Comparison of ENCODE assay signal across 31 cellular contexts in genomic region chrX:2397229-2397628, GRCh38.
"Had no signal": no experiment of that assay in that cellular context is flagged by ENCODE, and none has a peak within 500 bp of the region (broad histone marks: within the 10 kb centered on the region; RNA-seq: fewer than 3 reads in every experiment).

No MANE protein-coding gene starts in this region.

- H3K9me3 ChIP-seq: body of pancreas, esophagus muscularis mucosa, heart left ventricle, left ventricle myocardium inferior, psoas muscle, right atrium auricular region, upper lobe of left lung, vagina had no signal

- H3K27ac ChIP-seq: body of pancreas, cardiac muscle cell, esophagus muscularis mucosa, heart left ventricle, left ventricle myocardium inferior, parathyroid adenoma, psoas muscle, right atrium auricular region, upper lobe of left lung, vagina, VCaP had no signal

- H3K4me2 ChIP-seq: smooth muscle cell had no signal

- H3K9ac ChIP-seq: parathyroid adenoma had no signal

- H3K36me3 ChIP-seq: cardiac muscle cell, right atrium auricular region, vagina had no signal

- DNase-seq: activated CD4-positive, alpha-beta memory T cell treated with anti-CD3 and anti-CD28 coated beads for 36 hours; activated CD4-positive, alpha-beta T cell treated with anti-CD3 and anti-CD28 coated beads for 48 hours; activated CD8-positive, alpha-beta memory T cell treated with anti-CD3 and anti-CD28 coated beads, Interleukin-2, amount 50 U/mL, for 4 hours; activated gamma-delta T cell; activated naive CD4-positive, alpha-beta T cell treated with anti-CD3 and anti-CD28 coated beads, Interleukin-2, amount 50 U/mL, for 16 hours; activated T-cell treated with anti-CD3 and anti-CD28 coated beads, Interleukin-2, amount 50 U/mL, for 24 hours; amniotic stem cell; body of pancreas; heart left ventricle; left ventricle myocardium inferior; naive B cell; nucleus accumbens; psoas muscle; stimulated activated CD4-positive, alpha-beta T cell treated with anti-CD3 and anti-CD28 coated beads, Interleukin-1b, Interleukin-23, amount 100 ng/mL, for 48 hours; stimulated activated CD4-positive, alpha-beta T cell treated with anti-CD3 and anti-CD28 coated beads, Interleukin-4, amount 100 ng/mL, for 4 hours; stimulated activated CD8-positive, alpha-beta memory T cell treated with anti-CD3 and anti-CD28 coated beads, Interleukin-4, amount 100 ng/mL, for 48 hours; stimulated activated naive CD8-positive, alpha-beta T cell treated with anti-CD3 and anti-CD28 coated beads, Interleukin-15, amount 100 ng/mL, for 72 hours; substantia nigra; T-helper 1 cell; upper lobe of left lung had no signal

- H3K4me1 ChIP-seq: parathyroid adenoma, psoas muscle, right atrium auricular region, upper lobe of left lung had no signal

- ATAC-seq: activated CD4-positive, CD25-positive, alpha-beta regulatory T cell treated with anti-CD3 and anti-CD28 coated beads, Interleukin-2, amount 50 U/mL, for 24 hours; body of pancreas; heart left ventricle; psoas muscle; stimulated activated memory B cell treated with anti-CD40 and anti-IgM and Interleukin-4, amounts not matched to agents 10 μg/mL and 1 μg/mL and 100 μg/mL, for 72 hours; stimulated activated naive CD8-positive, alpha-beta T cell treated with anti-CD3 and anti-CD28 coated beads, Interleukin-15, amount 100 ng/mL, for 72 hours had no signal

- H3K4me3 ChIP-seq: body of pancreas, cardiac muscle cell, esophagus muscularis mucosa, heart left ventricle, left ventricle myocardium inferior, lung, psoas muscle, right atrium auricular region, smooth muscle cell, upper lobe of left lung, vagina had no signal

- H3K27me3 ChIP-seq: body of pancreas, cardiac muscle cell, esophagus muscularis mucosa, foreskin keratinocyte, heart left ventricle, right atrium auricular region, upper lobe of left lung, vagina had no signal

- H3K79me2 ChIP-seq: parathyroid adenoma had no signal

- H2AFZ ChIP-seq: parathyroid adenoma had no signal
